24 cellular contexts compared by ENCODE assay signal in the genomic region with DNA sequence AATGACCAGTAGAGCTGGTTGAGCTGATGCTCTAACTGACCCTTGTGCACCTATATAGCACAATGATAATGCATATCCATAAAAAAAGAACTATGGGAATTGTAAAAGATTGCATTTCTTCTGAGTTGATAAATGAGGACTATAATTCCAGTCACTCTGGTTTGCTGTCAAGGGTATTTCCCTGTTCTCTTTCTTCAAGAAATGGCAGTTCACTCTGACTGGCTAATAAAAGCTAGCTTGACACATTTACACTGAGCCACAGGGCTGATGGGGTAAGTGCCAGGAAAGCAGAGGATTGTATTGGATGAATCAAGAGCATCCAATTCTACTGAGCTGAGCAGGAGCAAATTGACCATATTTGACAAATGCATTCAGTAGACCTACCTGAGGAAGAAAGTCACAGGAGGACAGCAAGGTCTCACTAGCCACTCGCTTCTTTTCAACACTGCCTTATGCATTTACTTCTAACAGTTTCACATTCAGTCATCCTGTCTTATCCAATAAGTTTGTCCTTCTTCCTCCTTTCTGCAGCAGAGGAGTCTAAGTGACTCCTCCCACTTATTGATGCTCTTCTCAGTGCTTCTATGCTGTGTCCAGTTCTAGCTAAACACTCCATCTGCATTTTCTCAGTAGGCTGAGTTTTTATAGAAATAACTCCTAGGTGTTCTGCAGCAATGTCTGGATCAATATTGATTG. TPM values are rescaled to one million over a fixed set of nuclear protein-coding genes. Genes with fewer than 3 reads are reported as not detected.
"Had no signal": no experiment of that assay in that cellular context is flagged by ENCODE, and none has a peak within 500 bp of the region (broad histone marks: within the 10 kb centered on the region; RNA-seq: fewer than 3 reads in every experiment).

No MANE protein-coding gene starts in this region.

- DNase-seq: activated B cell treated with CpG ODN at 0.5 μM for 24 hours; activated CD4-positive, alpha-beta T cell treated with anti-CD3 and anti-CD28 coated beads, Interleukin-2, amount 50 U/mL, for 1 hour; activated CD8-positive, alpha-beta memory T cell treated with anti-CD3 and anti-CD28 coated beads, Interleukin-2, amount 50 U/mL, for 48 hours; activated CD8-positive, alpha-beta T cell treated with anti-CD3 and anti-CD28 coated beads for 36 hours; activated naive CD4-positive, alpha-beta T cell treated with anti-CD3 and anti-CD28 coated beads, Interleukin-2, amount 50 U/mL, for 16 hours; activated naive CD8-positive, alpha-beta T cell treated with anti-CD3 and anti-CD28 coated beads, Interleukin-2, amount 10 ng/mL, durations not matched to agents 7 days and 5 days; activated T-cell treated with anti-CD3 and anti-CD28 coated beads, Interleukin-2, amount 50 U/mL, for 1 hour; adrenal gland; anterior cingulate cortex; cerebellar nuclear complex; MG63; NCI-H1105; NCI-H1436; NCI-H1694 treated with DMSO at 0.1 percent for 48 hours; NCI-H2029 treated with DMSO at 0.1 percent for 48 hours; NCI-H345; NCI-H510A; NCI-H526 treated with DMSO at 0.1 percent for 48 hours; NCI-H82; PC-3; SHP77; T-helper 17 cell; T-helper 9 cell had no signal

- H3K4me3 ChIP-seq: adrenal gland, MG63 had no signal

- H3K27ac Mint-ChIP-seq: activated B cell treated with CpG ODN at 0.5 μM for 24 hours; activated CD8-positive, alpha-beta T cell treated with anti-CD3 and anti-CD28 coated beads for 36 hours; activated naive CD8-positive, alpha-beta T cell treated with anti-CD3 and anti-CD28 coated beads, Interleukin-2, amount 10 ng/mL, durations not matched to agents 7 days and 5 days; T-helper 17 cell had no signal

- H3K27me3 ChIP-seq: adrenal gland, MG63 had no signal

- H3K27ac ChIP-seq: adrenal gland had no signal

- H3K9me3 Mint-ChIP-seq: activated B cell treated with CpG ODN at 0.5 μM for 24 hours; activated CD8-positive, alpha-beta T cell treated with anti-CD3 and anti-CD28 coated beads for 36 hours; activated naive CD8-positive, alpha-beta T cell treated with anti-CD3 and anti-CD28 coated beads, Interleukin-2, amount 10 ng/mL, durations not matched to agents 7 days and 5 days had no signal

- H3K36me3 ChIP-seq: adrenal gland, MG63 had no signal

- H3K27me3 Mint-ChIP-seq: activated B cell treated with CpG ODN at 0.5 μM for 24 hours; activated CD8-positive, alpha-beta T cell treated with anti-CD3 and anti-CD28 coated beads for 36 hours; activated naive CD8-positive, alpha-beta T cell treated with anti-CD3 and anti-CD28 coated beads, Interleukin-2, amount 10 ng/mL, durations not matched to agents 7 days and 5 days; T-helper 17 cell had no signal

- H3K36me3 Mint-ChIP-seq: activated naive CD8-positive, alpha-beta T cell treated with anti-CD3 and anti-CD28 coated beads, Interleukin-2, amount 10 ng/mL, durations not matched to agents 7 days and 5 days had no signal

- H3K4me1 ChIP-seq: adrenal gland had no signal

- H3K4me1 Mint-ChIP-seq: activated B cell treated with CpG ODN at 0.5 μM for 24 hours; activated naive CD8-positive, alpha-beta T cell treated with anti-CD3 and anti-CD28 coated beads, Interleukin-2, amount 10 ng/mL, durations not matched to agents 7 days and 5 days; T-helper 17 cell had no signal

- H3K9me3 ChIP-seq: adrenal gland, MG63 had no signal

- H3K4me3 Mint-ChIP-seq: activated B cell treated with CpG ODN at 0.5 μM for 24 hours; activated CD8-positive, alpha-beta T cell treated with anti-CD3 and anti-CD28 coated beads for 36 hours; activated naive CD8-positive, alpha-beta T cell treated with anti-CD3 and anti-CD28 coated beads, Interleukin-2, amount 10 ng/mL, durations not matched to agents 7 days and 5 days; T-helper 17 cell had no signal

- ATAC-seq: activated CD8-positive, alpha-beta T cell treated with anti-CD3 and anti-CD28 coated beads for 36 hours; PC-3; T-helper 17 cell had no signal

RNA-seq across cellular contexts. Expression of a gene that starts 59.3 kb away (rescaled TPM):
- total RNA-seq: activated B cell treated with CpG ODN at 0.5 μM for 24 hours; activated CD8-positive, alpha-beta T cell treated with anti-CD3 and anti-CD28 coated beads for 36 hours; activated naive CD8-positive, alpha-beta T cell treated with anti-CD3 and anti-CD28 coated beads, Interleukin-2, amount 10 ng/mL, durations not matched to agents 7 days and 5 days; adrenal gland; cardiac septum; PC-3; T-helper 17 cell had no signal
